8 cellular contexts compared by ENCODE assay signal in the genomic region with DNA sequence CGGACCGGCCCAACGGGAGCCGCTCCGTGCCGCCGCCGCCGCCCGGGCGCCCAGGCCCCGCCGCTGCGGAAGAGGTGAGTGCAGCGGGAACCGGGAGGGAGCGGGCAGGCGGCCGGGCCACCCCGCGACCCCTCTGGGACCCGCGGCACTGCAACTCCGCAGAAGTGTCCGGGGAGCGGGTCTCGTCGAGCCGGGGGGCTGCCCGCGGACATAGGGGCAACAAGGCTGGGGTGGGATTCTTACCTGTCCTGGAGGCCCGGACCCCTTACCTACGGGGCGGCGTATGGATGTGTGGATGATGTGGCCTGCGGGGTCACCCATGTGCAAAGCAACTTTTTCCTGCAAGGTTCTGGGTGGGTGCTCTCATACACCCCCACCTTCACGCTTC. TPM values are rescaled to one million over a fixed set of nuclear protein-coding genes. Genes with fewer than 3 reads are reported as not detected.
A peak's percentile ranks its signal among the peaks of the same experiment; 100 is the strongest.
DNase-seq lines count a peak whose midpoint lies in the region; ATAC-seq and TF ChIP-seq lines count a peak whose summit lies in the region.

No MANE protein-coding gene starts in this region.

- H3K4me1 Mint-ChIP-seq in neural crest cell: peaks cover 32% of the 10 kb centered on the region

- H3K27me3 ChIP-seq in BJ (ENCODE audit: control insufficient read depth, insufficient read depth, low read length) (peaks cover 4% of the 10 kb centered on the region; the same call in 1 of the 2 replicates), OCI-LY1 (ENCODE audit: insufficient read depth, low read length) (peaks cover 15% of the 10 kb centered on the region; the same call in 1 of the 2 replicates), endocrine pancreas (ENCODE audit: control insufficient read depth, insufficient read depth, low read length) (no peaks in the 10 kb centered on the region)

- DNase-seq in BJ (ENCODE audit: low read depth): no peak
- DNase-seq in neural crest cell (ENCODE audit: low read depth, low spot score): no peak
- no peak for DNase-seq in NCI-H187 (lab: John Stamatoyannopoulos, UW)

- peak overlapping the region; percentile 93; the same call in 1 of the 2 replicates for H3K4me2 ChIP-seq in OCI-LY1 (ENCODE audit: low read length)

- ATAC-seq in HG02759 (IDR thresholded peaks at IDR 0.05; ENCODE audit: unreplicated experiment) (no peak), HG03565 (IDR thresholded peaks at IDR 0.05; ENCODE audit: unreplicated experiment) (no peak), GM18498 (IDR thresholded peaks at IDR 0.05; ENCODE audit: unreplicated experiment) (no peak)

- no peaks in the 10 kb centered on the region for H3K79me2 ChIP-seq in OCI-LY1 (ENCODE audit: insufficient read depth, low read length)

- no peaks in the 10 kb centered on the region for H3K36me3 Mint-ChIP-seq in neural crest cell (ENCODE audit: low read depth)

- POLR2A ChIA-PET in BJ (lab: Charles Lee): no interaction called here

- H3K4me3 ChIP-seq in BJ (ENCODE audit: low read depth, low read length): peak overlapping the region; percentile 42
- peak overlapping the region; percentile 63 for H3K4me3 ChIP-seq in OCI-LY1 (ENCODE audit: low read depth, low read length, poor library complexity, severe bottlenecking)
- H3K4me3 ChIP-seq in endocrine pancreas (ENCODE audit: control insufficient read depth, insufficient read depth, low read length): no peak overlapping the region

- H2AFZ ChIP-seq in OCI-LY1 (ENCODE audit: low read length): no peak overlapping the region

- no peaks in the 10 kb centered on the region for H3K36me3 ChIP-seq in BJ (ENCODE audit: control insufficient read depth, insufficient read depth, low read length)
- no peaks in the 10 kb centered on the region for H3K36me3 ChIP-seq in OCI-LY1 (ENCODE audit: insufficient read depth, low read length)
- no peaks in the 10 kb centered on the region for H3K36me3 ChIP-seq in endocrine pancreas (ENCODE audit: control insufficient read depth, insufficient read depth, low read length)

- no peaks in the 10 kb centered on the region for H3K9me3 Mint-ChIP-seq in neural crest cell

- H3K27me3 Mint-ChIP-seq in neural crest cell (ENCODE audit: low read depth): peaks cover 49% of the 10 kb centered on the region

- H4K20me1 ChIP-seq in OCI-LY1 (ENCODE audit: insufficient read depth, low read length): no peaks in the 10 kb centered on the region

- H3K27ac Mint-ChIP-seq in neural crest cell (ENCODE audit: unreplicated experiment): no peak overlapping the region

- H3K9ac ChIP-seq in OCI-LY1 (ENCODE audit: low read length) (no peak overlapping the region), endocrine pancreas (ENCODE audit: control insufficient read depth, insufficient read depth, low read length) (peak overlapping the region; percentile 30)

- TF ChIP-seq CTCF in BJ (IDR thresholded peaks at IDR 0.05; ENCODE audit: insufficient read depth, low read depth, low read length): no peak
- TF ChIP-seq CTCF in OCI-LY1 (IDR thresholded peaks at IDR 0.05; ENCODE audit: low read length): no peak
- TF ChIP-seq CTCF in neural crest cell (conservative IDR thresholded peaks at IDR 0.05): no peak

- H3K9me3 ChIP-seq in OCI-LY1 (ENCODE audit: low read length) (no peaks in the 10 kb centered on the region), endocrine pancreas (ENCODE audit: control insufficient read depth, low read length) (no peaks in the 10 kb centered on the region)

- no peaks in the 10 kb centered on the region for H3F3A ChIP-seq in OCI-LY1 (ENCODE audit: insufficient read depth, low read length)

- H3K4me1 ChIP-seq in OCI-LY1 (ENCODE audit: insufficient read depth, low read length, severe bottlenecking) (peaks cover 9% of the 10 kb centered on the region), endocrine pancreas (ENCODE audit: control insufficient read depth, insufficient read depth, low read length) (no peaks in the 10 kb centered on the region)

- H3K27ac ChIP-seq in OCI-LY1 (ENCODE audit: low read depth, low read length, poor library complexity, severe bottlenecking): no peak overlapping the region

- peak overlapping the region; percentile 88 for H3K4me3 Mint-ChIP-seq in neural crest cell

- CTCF ChIA-PET in BJ (lab: Yijun Ruan, JAX): interaction anchor here (1.1 to 3.6 kb wide), 6 partner anchors 17 to 71 kb away, joined by 3 to 24 read pairs (median 8); no protein-coding TSS in a partner anchor

- no peaks in the 10 kb centered on the region for H3K9me2 ChIP-seq in OCI-LY1 (ENCODE audit: low read depth, low read length)

RNA-seq across cellular contexts. Expression of gene SEMA3F, which starts 0.4 kb away (rescaled TPM):
- polyA plus RNA-seq in BJ (2011; rRNA removed): 7.4 and 11.4 TPM in 2 replicates
- 8.7 and 10.4 TPM in 2 replicates for polyA minus RNA-seq in BJ (2011; rRNA and poly(A)+ RNA removed)
- total RNA-seq in neural crest cell: 4.2 and 5.8 TPM in 2 replicates

RNA-seq across cellular contexts. Expression of gene GNAT1, which starts 35.9 kb away (rescaled TPM):
- polyA plus RNA-seq in BJ (2011; rRNA removed): not detected in 2 replicates
- polyA minus RNA-seq in BJ (2011; rRNA and poly(A)+ RNA removed): not detected in 2 replicates
- not detected in 2 replicates for total RNA-seq in neural crest cell

RNA-seq across cellular contexts. Expression of gene SLC38A3, which starts 49.6 kb away (rescaled TPM):
- 0.17 and 0.22 TPM in 2 replicates for polyA plus RNA-seq in BJ (2011; rRNA removed)
- 0.28 TPM in 1 of 2 replicates, not detected in the other for polyA minus RNA-seq in BJ (2011; rRNA and poly(A)+ RNA removed)
- 1.8 and 2.7 TPM in 2 replicates for total RNA-seq in neural crest cell
